23 cellular contexts compared by ENCODE assay signal in the genomic region with DNA sequence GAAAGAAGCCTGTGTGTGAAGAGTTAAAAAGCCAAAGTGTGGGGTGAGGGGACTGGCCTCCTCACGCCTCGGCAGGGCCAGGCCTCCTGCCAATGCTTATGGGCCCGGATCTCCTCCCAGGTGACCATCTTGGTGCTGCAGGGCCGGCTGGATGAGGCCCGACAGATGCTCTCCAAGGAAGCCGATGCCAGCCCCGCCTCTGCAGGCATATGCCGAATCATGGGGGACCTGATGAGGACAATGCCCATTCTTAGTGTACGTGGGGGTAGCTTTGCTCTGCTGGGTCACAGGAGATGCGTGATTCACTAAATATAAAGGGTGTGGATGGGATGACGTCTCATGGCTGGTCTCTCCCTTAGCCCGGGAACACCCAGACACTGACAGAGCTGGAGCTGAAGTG. TPM values are rescaled to one million over a fixed set of nuclear protein-coding genes. Genes with fewer than 3 reads are reported as not detected.
A peak's percentile ranks its signal among the peaks of the same experiment; 100 is the strongest.
DNase-seq lines count a peak whose midpoint lies in the region; ATAC-seq, FAIRE-seq and TF ChIP-seq lines count a peak whose summit lies in the region.
"Had no signal": no experiment of that assay in that cellular context is flagged by ENCODE, and none has a peak within 500 bp of the region (broad histone marks: within the 10 kb centered on the region; RNA-seq: fewer than 3 reads in every experiment).

No MANE protein-coding gene starts in this region.

- TF ChIP-seq EP300 in HepG2 (IDR thresholded peaks at IDR 0.05; ENCODE audit: low read depth in 2 of 2, low read length in 2 of 2) (no peak), HepG2 (CRISPR knock-in tag; IDR thresholded peaks at IDR 0.05; ENCODE audit: borderline replicate concordance) (no peak)

- ATAC-seq in HepG2 (no peak), right lobe of liver (no peak)
- ATAC-seq in effector memory CD8-positive, alpha-beta T cell (replicated peaks): no peak
- ATAC-seq in stimulated activated effector memory CD8-positive, alpha-beta T cell treated with anti-CD3 and anti-CD28 coated beads, Interleukin-12 subunit alpha, Interleukin-12 subunit beta, amount 100 ng/mL, for 72 hours: no peak
- ATAC-seq in activated CD8-positive, alpha-beta memory T cell treated with anti-CD3 and anti-CD28 coated beads, Interleukin-2, amount 10 ng/mL, durations not matched to agents 7 days and 5 days: no peak
- ATAC-seq: A549; CD8-positive, alpha-beta T cell; Right ventricle myocardium inferior; SK-N-SH treated with all-trans-retinoic acid at 6 μM for 48 hours had no signal

- TF ChIP-seq CTCF in HepG2 (CRISPR knock-in tag; IDR thresholded peaks at IDR 0.05) (no peak), right lobe of liver (IDR thresholded peaks at IDR 0.05) (no peak), RWPE1 (conservative IDR thresholded peaks at IDR 0.05; ENCODE audit: low read depth) (no peak)

- no peak overlapping the region for H3K4ac ChIP-seq in mesendoderm (ENCODE audit: low read depth, low read length)

- H3K79me2 ChIP-seq in HepG2 (ENCODE audit: insufficient read depth, low read length) (no peaks in the 10 kb centered on the region), mesendoderm (ENCODE audit: control insufficient read depth, insufficient read depth, low read length) (no peaks in the 10 kb centered on the region)

- H3K27ac ChIP-seq in HepG2 (ENCODE audit: extremely low read length, insufficient read depth, low read length) (no peak overlapping the region), right lobe of liver (no peak overlapping the region), RWPE1 (peak overlapping the region; percentile 18; the same call in 1 of the 2 replicates), mesendoderm (ENCODE audit: low read depth, low read length) (no peak overlapping the region)
- H3K27ac ChIP-seq: A549, C4-2B, SJCRH30 had no signal

- H3K56ac ChIP-seq in mesendoderm (ENCODE audit: low read length): no peak overlapping the region

- H3K9ac ChIP-seq in HepG2 (ENCODE audit: insufficient read depth, low read depth, low read length): no peak overlapping the region
- no peak overlapping the region for H3K9ac ChIP-seq in mesendoderm (ENCODE audit: low read length)

- no peak overlapping the region for H4K5ac ChIP-seq in mesendoderm (ENCODE audit: low read length)

- 87% methylated on average over 12 of the region's 12 CpGs for WGBS in HepG2 (ENCODE audit: low lambda C conversion rate)
- 0% methylated on average over 1 of the region's 12 CpGs for WGBS in right lobe of liver (ENCODE audit: insufficient coverage, low coverage, low lambda C conversion rate, missing lambda C conversion rate)
- no CpG with 5 or more reads among the region's 12 CpGs for WGBS in mesendoderm (ENCODE audit: extremely low coverage, insufficient coverage, low lambda C conversion rate)

- peaks cover 40% of the 10 kb centered on the region for H3K36me3 Mint-ChIP-seq in effector memory CD8-positive, alpha-beta T cell (ENCODE audit: insufficient read depth)
- peaks cover 98% of the 10 kb centered on the region for H3K36me3 Mint-ChIP-seq in stimulated activated effector memory CD8-positive, alpha-beta T cell treated with anti-CD3 and anti-CD28 coated beads, Interleukin-12 subunit alpha, Interleukin-12 subunit beta, amount 100 ng/mL, for 72 hours
- H3K36me3 Mint-ChIP-seq in activated CD8-positive, alpha-beta memory T cell treated with anti-CD3 and anti-CD28 coated beads, Interleukin-2, amount 10 ng/mL, durations not matched to agents 7 days and 5 days: peaks cover 44% of the 10 kb centered on the region

- no peak overlapping the region for H4K8ac ChIP-seq in mesendoderm (ENCODE audit: low read depth, low read length)

- H3K23ac ChIP-seq in mesendoderm (ENCODE audit: low read length): no peak overlapping the region

- H2BK120ac ChIP-seq in mesendoderm (ENCODE audit: low read depth, low read length): no peak overlapping the region

- H3K27me3 ChIP-seq in HepG2 (ENCODE audit: control insufficient read depth in 1 of 2, insufficient read depth in 2 of 2, low read length in 2 of 2) (no peaks in the 10 kb centered on the region), right lobe of liver (no peaks in the 10 kb centered on the region), mesendoderm (ENCODE audit: insufficient read depth, low read length, poor library complexity) (no peaks in the 10 kb centered on the region)
- H3K27me3 ChIP-seq: SJCRH30 had no signal

- H3K79me1 ChIP-seq in mesendoderm (ENCODE audit: low read length): peaks cover 2% of the 10 kb centered on the region

- H3K4me1 ChIP-seq in HepG2 (ENCODE audit: insufficient read depth, low read length): no peaks in the 10 kb centered on the region
- H3K4me1 ChIP-seq in right lobe of liver: no peaks in the 10 kb centered on the region
- H3K4me1 ChIP-seq in mesendoderm (ENCODE audit: control insufficient read depth, low read depth, low read length): no peaks in the 10 kb centered on the region
- H3K4me1 ChIP-seq: A549, SJCRH30 had no signal

- H3K4me3 ChIP-seq in HepG2 (replicated peaks in 1 of 3; ENCODE audit: insufficient read depth in 1 of 3, low read depth in 2 of 3, low read length in 3 of 3): no peak overlapping the region
- H3K4me3 ChIP-seq in right lobe of liver: no peak overlapping the region
- H3K4me3 ChIP-seq in mesendoderm (ENCODE audit: low read length): no peak overlapping the region
- H3K4me3 ChIP-seq: A549, SJCRH30 had no signal

- H3K18ac ChIP-seq in mesendoderm (ENCODE audit: low read length): no peak overlapping the region

- no peak overlapping the region for H2AFZ ChIP-seq in HepG2 (ENCODE audit: low read length)

- no peaks in the 10 kb centered on the region for H4K20me1 ChIP-seq in HepG2 (ENCODE audit: insufficient read depth, low read length)

- intact Hi-C loops in HepG2 (cut with micrococcal nuclease; ENCODE audit: unreplicated experiment) (no loop called here), right lobe of liver (cut with DNase I) (no loop called here)

- H2BK15ac ChIP-seq in mesendoderm (replicated peaks; ENCODE audit: low read depth): no peak overlapping the region

- no TSS peak for BruUV-seq in HepG2 (replicated peaks; lab: Mats Ljungman, UMichigan)

- H2BK5ac ChIP-seq in mesendoderm (ENCODE audit: low read length): no peak overlapping the region

- no peak overlapping the region for H3K4me3 Mint-ChIP-seq in effector memory CD8-positive, alpha-beta T cell
- no peak overlapping the region for H3K4me3 Mint-ChIP-seq in stimulated activated effector memory CD8-positive, alpha-beta T cell treated with anti-CD3 and anti-CD28 coated beads, Interleukin-12 subunit alpha, Interleukin-12 subunit beta, amount 100 ng/mL, for 72 hours
- H3K4me3 Mint-ChIP-seq in activated CD8-positive, alpha-beta memory T cell treated with anti-CD3 and anti-CD28 coated beads, Interleukin-2, amount 10 ng/mL, durations not matched to agents 7 days and 5 days: no peak overlapping the region
- H3K4me3 Mint-ChIP-seq: CD8-positive, alpha-beta T cell; IgD-negative memory B cell had no signal

- CTCF ChIA-PET in HepG2 (lab: Yijun Ruan, JAX; ENCODE audit: low intra/inter-chr PET ratio, low total read pairs) (no interaction called here), RWPE1 (lab: Yijun Ruan, JAX) (no interaction called here)
- CTCF ChIA-PET in activated CD8-positive, alpha-beta memory T cell treated with anti-CD3 and anti-CD28 coated beads, Interleukin-2, amount 10 ng/mL, durations not matched to agents 7 days and 5 days (lab: Charles Lee): interaction anchor here (0.5 to 1.6 kb wide), 6 partner anchors 13 to 111 kb away, joined by 3 to 4 read pairs (median 3); no protein-coding TSS in a partner anchor

- no peak for TF ChIP-seq POLR2A in HepG2 (IDR thresholded peaks at IDR 0.05; ENCODE audit: insufficient read depth in 1 of 2, low read depth in 2 of 2, low read length in 2 of 2)
- TF ChIP-seq POLR2A in right lobe of liver (IDR thresholded peaks at IDR 0.05): no peak

- no peak for FAIRE-seq in HepG2 (lab: Jason Lieb, UNC)
- FAIRE-seq: A549 had no signal

- no peaks in the 10 kb centered on the region for H3K9me3 Mint-ChIP-seq in effector memory CD8-positive, alpha-beta T cell
- H3K9me3 Mint-ChIP-seq in stimulated activated effector memory CD8-positive, alpha-beta T cell treated with anti-CD3 and anti-CD28 coated beads, Interleukin-12 subunit alpha, Interleukin-12 subunit beta, amount 100 ng/mL, for 72 hours: no peaks in the 10 kb centered on the region
- no peaks in the 10 kb centered on the region for H3K9me3 Mint-ChIP-seq in activated CD8-positive, alpha-beta memory T cell treated with anti-CD3 and anti-CD28 coated beads, Interleukin-2, amount 10 ng/mL, durations not matched to agents 7 days and 5 days (ENCODE audit: low read depth)
- H3K9me3 Mint-ChIP-seq: CD8-positive, alpha-beta T cell; IgD-negative memory B cell had no signal

- no peaks in the 10 kb centered on the region for H3K9me3 ChIP-seq in HepG2 (ENCODE audit: low read length)
- no peaks in the 10 kb centered on the region for H3K9me3 ChIP-seq in right lobe of liver
- H3K9me3 ChIP-seq: A549, SJCRH30 had no signal

- peaks cover 2 to 4% of the 10 kb centered on the region in 2 donors for H3K4me1 Mint-ChIP-seq in effector memory CD8-positive, alpha-beta T cell (ENCODE audit: low read depth in 2 of 2)
- H3K4me1 Mint-ChIP-seq in stimulated activated effector memory CD8-positive, alpha-beta T cell treated with anti-CD3 and anti-CD28 coated beads, Interleukin-12 subunit alpha, Interleukin-12 subunit beta, amount 100 ng/mL, for 72 hours: no peaks in the 10 kb centered on the region
- no peaks in the 10 kb centered on the region for H3K4me1 Mint-ChIP-seq in activated CD8-positive, alpha-beta memory T cell treated with anti-CD3 and anti-CD28 coated beads, Interleukin-2, amount 10 ng/mL, durations not matched to agents 7 days and 5 days
- H3K4me1 Mint-ChIP-seq: IgD-negative memory B cell had no signal

- no peak for TF ChIP-seq RAD21 in HepG2 (CRISPR knock-in tag; IDR thresholded peaks at IDR 0.05)

- in situ Hi-C loops in HepG2 (cut with HindIII; ENCODE audit: extremely low pct_ligation_motif_present, low pct_unique_long_range_greater_than_20kb): no loop called here

- no peak for DNase-seq in HepG2 (ENCODE audit: low spot score)
- no peak for DNase-seq in right lobe of liver
- no peak for DNase-seq in RWPE1 (ENCODE audit: low spot score)
- no peak for DNase-seq in effector memory CD8-positive, alpha-beta T cell
- DNase-seq in stimulated activated effector memory CD8-positive, alpha-beta T cell treated with anti-CD3 and anti-CD28 coated beads, Interleukin-12 subunit alpha, Interleukin-12 subunit beta, amount 100 ng/mL, for 72 hours (ENCODE audit: low spot score in 2 of 2): no peak
- DNase-seq in mesendoderm: no peak
- no peak for DNase-seq in activated CD8-positive, alpha-beta memory T cell treated with anti-CD3 and anti-CD28 coated beads, Interleukin-2, amount 10 ng/mL, durations not matched to agents 7 days and 5 days
- DNase-seq: CD8-positive, alpha-beta T cell; DMS79 treated with DMSO at 0.1 percent for 48 hours; GF-D8; NCI-H1092; NCI-H1417 treated with DMSO at 0.1 percent for 48 hours; NCI-H1694 treated with DMSO at 0.1 percent for 48 hours; NCI-H2081 treated with DMSO at 0.1 percent for 48 hours; NCI-H446; NCI-H524 treated with DMSO at 0.1 percent for 48 hours; NCI-H774; SJCRH30 had no signal

- H3K27me3 Mint-ChIP-seq in effector memory CD8-positive, alpha-beta T cell: no peaks in the 10 kb centered on the region
- H3K27me3 Mint-ChIP-seq in activated CD8-positive, alpha-beta memory T cell treated with anti-CD3 and anti-CD28 coated beads, Interleukin-2, amount 10 ng/mL, durations not matched to agents 7 days and 5 days: no peaks in the 10 kb centered on the region
- H3K27me3 Mint-ChIP-seq: IgD-negative memory B cell had no signal

- H3K36me3 ChIP-seq in HepG2 (replicated peaks in 1 of 2; ENCODE audit: control insufficient read depth in 1 of 2, insufficient read depth in 2 of 2, low read length in 2 of 2): peaks cover 39 to 63% of the 10 kb centered on the region in 2 experiments
- H3K36me3 ChIP-seq in right lobe of liver: peaks cover 0 to 38% (median 3%) of the 10 kb centered on the region in 4 donors
- H3K36me3 ChIP-seq in mesendoderm (ENCODE audit: control insufficient read depth, insufficient read depth, low read length): peaks cover 20% of the 10 kb centered on the region

- POLR2A ChIA-PET in HepG2 (lab: Yijun Ruan, JAX): no interaction called here
- POLR2A ChIA-PET in RWPE1 (lab: Yijun Ruan, JAX; ENCODE audit: low non-redundant PET): no interaction called here

- H3K4me2 ChIP-seq in HepG2 (ENCODE audit: low read depth, low read length) (no peak overlapping the region), mesendoderm (ENCODE audit: low read length) (no peak overlapping the region)
- H3K4me2 ChIP-seq: A549 had no signal

- peak overlapping the region; percentile 20 to 52 for H3K27ac Mint-ChIP-seq in effector memory CD8-positive, alpha-beta T cell
- peak overlapping the region; percentile 61 for H3K27ac Mint-ChIP-seq in stimulated activated effector memory CD8-positive, alpha-beta T cell treated with anti-CD3 and anti-CD28 coated beads, Interleukin-12 subunit alpha, Interleukin-12 subunit beta, amount 100 ng/mL, for 72 hours
- H3K27ac Mint-ChIP-seq in activated CD8-positive, alpha-beta memory T cell treated with anti-CD3 and anti-CD28 coated beads, Interleukin-2, amount 10 ng/mL, durations not matched to agents 7 days and 5 days: no peak overlapping the region
- H3K27ac Mint-ChIP-seq: CD8-positive, alpha-beta T cell had no signal

- no peak overlapping the region for H2AK5ac ChIP-seq in mesendoderm (ENCODE audit: low read length)

RNA-seq across cellular contexts. Expression of a gene that starts 19.5 kb away (rescaled TPM):
- 122 and 124 TPM in 2 replicates for total RNA-seq in HepG2 (2016; rRNA removed; fragmentation: Illumina TruSeq; extraction: Trizol)
- 32.8 and 35.7 TPM in 2 replicates for total RNA-seq in HepG2 (2016; cell fraction: cytosol; rRNA removed; fragmentation: Illumina TruSeq; extraction: Trizol; ENCODE audit: low read depth)
- 119 and 122 TPM in 2 replicates for total RNA-seq in HepG2 (2016; cell fraction: insoluble cytoplasmic fraction; rRNA removed; fragmentation: Illumina TruSeq; extraction: Trizol)
- 28.2 and 37.8 TPM in 2 replicates for total RNA-seq in HepG2 (2016; cell fraction: membrane; rRNA removed; fragmentation: Illumina TruSeq; extraction: Trizol)
- total RNA-seq in HepG2 (2016; cell fraction: nucleus; rRNA removed; fragmentation: Illumina TruSeq; extraction: Trizol): 112 and 113 TPM in 2 replicates
- 79.4 and 89.1 TPM in 2 replicates for polyA plus RNA-seq in HepG2 (2011; rRNA removed)
- 64.8 and 78.3 TPM in 2 replicates for polyA plus RNA-seq in HepG2 (2011; cell fraction: cytosol; rRNA removed)
- 303 and 416 TPM in 2 replicates for polyA plus RNA-seq in HepG2 (2011; cell fraction: nucleus; rRNA removed)
- 34.4 and 62.5 TPM in 2 replicates for polyA plus RNA-seq in HepG2 (2012)
- polyA plus RNA-seq in HepG2 (2016; cell fraction: cytosol; fragmentation: Illumina TruSeq; extraction: Trizol; ENCODE audit: low read depth): 17.2 and 18.1 TPM in 2 replicates
- 81.2 and 85.9 TPM in 2 replicates for polyA plus RNA-seq in HepG2 (2016; cell fraction: insoluble cytoplasmic fraction; fragmentation: Illumina TruSeq; extraction: Trizol; ENCODE audit: low read depth)
- 16.9 and 17.7 TPM in 2 replicates for polyA plus RNA-seq in HepG2 (2016; cell fraction: membrane; fragmentation: Illumina TruSeq; extraction: Trizol; ENCODE audit: low read depth)
- polyA plus RNA-seq in HepG2 (2016; cell fraction: nucleus; fragmentation: Illumina TruSeq; extraction: Trizol; ENCODE audit: insufficient read depth, low read depth): 226 and 250 TPM in 2 replicates
- 91.6 and 267 TPM in 2 replicates for polyA minus RNA-seq in HepG2 (2011; rRNA and poly(A)+ RNA removed; ENCODE audit: low replicate concordance)
- polyA minus RNA-seq in HepG2 (2011; cell fraction: cytosol; rRNA and poly(A)+ RNA removed): 23.6 and 24.5 TPM in 2 replicates
- polyA minus RNA-seq in HepG2 (2011; cell fraction: nucleus; rRNA and poly(A)+ RNA removed): 69.2 and 70.3 TPM in 2 replicates
- 10 to 100 TPM; 15.3 to 32.8 (median 25.9) TPM for total RNA-seq in right lobe of liver
- polyA plus RNA-seq in mesendoderm (2013, experiment 1 of 2): 61.3 TPM
- 63.1 TPM for polyA plus RNA-seq in mesendoderm (2013, experiment 2 of 2)
- total RNA-seq in activated CD8-positive, alpha-beta memory T cell treated with anti-CD3 and anti-CD28 coated beads, Interleukin-2, amount 10 ng/mL, durations not matched to agents 7 days and 5 days: 100 to 1,000 TPM; 164 to 176 TPM

RNA-seq across cellular contexts. Expression of a gene that starts 36.4 kb away (rescaled TPM):
- total RNA-seq in HepG2 (2016; rRNA removed; fragmentation: Illumina TruSeq; extraction: Trizol) (20.9 and 28.4 TPM in 2 replicates), right lobe of liver (10 to 100 TPM; 12.4 to 18.9 (median 15.8) TPM)
- total RNA-seq in HepG2 (2016; cell fraction: cytosol; rRNA removed; fragmentation: Illumina TruSeq; extraction: Trizol; ENCODE audit: low read depth): 27.6 and 36.0 TPM in 2 replicates
- 19.3 and 27.1 TPM in 2 replicates for total RNA-seq in HepG2 (2016; cell fraction: insoluble cytoplasmic fraction; rRNA removed; fragmentation: Illumina TruSeq; extraction: Trizol)
- 16.9 and 18.9 TPM in 2 replicates for total RNA-seq in HepG2 (2016; cell fraction: membrane; rRNA removed; fragmentation: Illumina TruSeq; extraction: Trizol)
- total RNA-seq in HepG2 (2016; cell fraction: nucleus; rRNA removed; fragmentation: Illumina TruSeq; extraction: Trizol): 36.9 and 38.2 TPM in 2 replicates
- 43.7 and 50.1 TPM in 2 replicates for polyA plus RNA-seq in HepG2 (2011; rRNA removed)
- polyA plus RNA-seq in HepG2 (2011; cell fraction: cytosol; rRNA removed): 13.5 and 14.0 TPM in 2 replicates
- polyA plus RNA-seq in HepG2 (2011; cell fraction: nucleus; rRNA removed): 250 and 284 TPM in 2 replicates
- 35.6 and 46.6 TPM in 2 replicates for polyA plus RNA-seq in HepG2 (2012)
- 2.6 and 2.9 TPM in 2 replicates for polyA plus RNA-seq in HepG2 (2016; cell fraction: cytosol; fragmentation: Illumina TruSeq; extraction: Trizol; ENCODE audit: low read depth)
- polyA plus RNA-seq in HepG2 (2016; cell fraction: insoluble cytoplasmic fraction; fragmentation: Illumina TruSeq; extraction: Trizol; ENCODE audit: low read depth): 14.5 and 18.7 TPM in 2 replicates
- 7.5 and 8.4 TPM in 2 replicates for polyA plus RNA-seq in HepG2 (2016; cell fraction: membrane; fragmentation: Illumina TruSeq; extraction: Trizol; ENCODE audit: low read depth)
- polyA plus RNA-seq in HepG2 (2016; cell fraction: nucleus; fragmentation: Illumina TruSeq; extraction: Trizol; ENCODE audit: insufficient read depth, low read depth): 131 and 138 TPM in 2 replicates
- polyA minus RNA-seq in HepG2 (2011; rRNA and poly(A)+ RNA removed; ENCODE audit: low replicate concordance): 45.8 and 47.5 TPM in 2 replicates
- polyA minus RNA-seq in HepG2 (2011; cell fraction: cytosol; rRNA and poly(A)+ RNA removed): 11.4 and 16.5 TPM in 2 replicates
- 60.0 and 81.4 TPM in 2 replicates for polyA minus RNA-seq in HepG2 (2011; cell fraction: nucleus; rRNA and poly(A)+ RNA removed)
- polyA plus RNA-seq in mesendoderm (2013, experiment 1 of 2): 31.5 TPM
- polyA plus RNA-seq in mesendoderm (2013, experiment 2 of 2): 31.1 TPM
- 10 to 100 TPM; 84.6 to 90.2 TPM for total RNA-seq in activated CD8-positive, alpha-beta memory T cell treated with anti-CD3 and anti-CD28 coated beads, Interleukin-2, amount 10 ng/mL, durations not matched to agents 7 days and 5 days

RNA-seq across cellular contexts. Expression of a gene that starts 36.7 kb away (rescaled TPM):
- total RNA-seq in HepG2 (2016; rRNA removed; fragmentation: Illumina TruSeq; extraction: Trizol): 162 and 184 TPM in 2 replicates
- 134 and 137 TPM in 2 replicates for total RNA-seq in HepG2 (2016; cell fraction: cytosol; rRNA removed; fragmentation: Illumina TruSeq; extraction: Trizol; ENCODE audit: low read depth)
- total RNA-seq in HepG2 (2016; cell fraction: insoluble cytoplasmic fraction; rRNA removed; fragmentation: Illumina TruSeq; extraction: Trizol): 167 and 201 TPM in 2 replicates
- 80.5 and 88.4 TPM in 2 replicates for total RNA-seq in HepG2 (2016; cell fraction: membrane; rRNA removed; fragmentation: Illumina TruSeq; extraction: Trizol)
- total RNA-seq in HepG2 (2016; cell fraction: nucleus; rRNA removed; fragmentation: Illumina TruSeq; extraction: Trizol): 68.8 and 73.8 TPM in 2 replicates
- 94.2 and 97.0 TPM in 2 replicates for polyA plus RNA-seq in HepG2 (2011; rRNA removed)
- polyA plus RNA-seq in HepG2 (2011; cell fraction: cytosol; rRNA removed): 87.2 and 95.5 TPM in 2 replicates
- 63.3 and 73.0 TPM in 2 replicates for polyA plus RNA-seq in HepG2 (2011; cell fraction: nucleus; rRNA removed)
- polyA plus RNA-seq in HepG2 (2012): 72.9 and 76.0 TPM in 2 replicates
- polyA plus RNA-seq in HepG2 (2016; cell fraction: cytosol; fragmentation: Illumina TruSeq; extraction: Trizol; ENCODE audit: low read depth): 45.6 and 49.3 TPM in 2 replicates
- polyA plus RNA-seq in HepG2 (2016; cell fraction: insoluble cytoplasmic fraction; fragmentation: Illumina TruSeq; extraction: Trizol; ENCODE audit: low read depth): 166 and 186 TPM in 2 replicates
- 55.3 and 55.7 TPM in 2 replicates for polyA plus RNA-seq in HepG2 (2016; cell fraction: membrane; fragmentation: Illumina TruSeq; extraction: Trizol; ENCODE audit: low read depth)
- polyA plus RNA-seq in HepG2 (2016; cell fraction: nucleus; fragmentation: Illumina TruSeq; extraction: Trizol; ENCODE audit: insufficient read depth, low read depth): 89.9 and 111 TPM in 2 replicates
- polyA minus RNA-seq in HepG2 (2011; rRNA and poly(A)+ RNA removed; ENCODE audit: low replicate concordance): 59.7 and 76.4 TPM in 2 replicates
- polyA minus RNA-seq in HepG2 (2011; cell fraction: cytosol; rRNA and poly(A)+ RNA removed): 39.8 and 44.1 TPM in 2 replicates
- 72.5 and 79.3 TPM in 2 replicates for polyA minus RNA-seq in HepG2 (2011; cell fraction: nucleus; rRNA and poly(A)+ RNA removed)
- 10 to 100 TPM; 29.6 to 37.2 (median 33.7) TPM for total RNA-seq in right lobe of liver
- polyA plus RNA-seq in mesendoderm (2013, experiment 1 of 2): 78.5 TPM
- 78.0 TPM for polyA plus RNA-seq in mesendoderm (2013, experiment 2 of 2)
- 10 to 100 TPM; 49.5 to 56.9 TPM for total RNA-seq in activated CD8-positive, alpha-beta memory T cell treated with anti-CD3 and anti-CD28 coated beads, Interleukin-2, amount 10 ng/mL, durations not matched to agents 7 days and 5 days

RNA-seq across cellular contexts. Expression of a gene that starts 42.2 kb away (rescaled TPM):
- total RNA-seq in HepG2 (2016; rRNA removed; fragmentation: Illumina TruSeq; extraction: Trizol) (553 and 842 TPM in 2 replicates), right lobe of liver (100 to 1,000 TPM in 3 of 6 experiments, 10 to 100 TPM in 3; 23.6 to 120 (median 108) TPM)
- total RNA-seq in HepG2 (2016; cell fraction: cytosol; rRNA removed; fragmentation: Illumina TruSeq; extraction: Trizol; ENCODE audit: low read depth): 162 and 178 TPM in 2 replicates
- total RNA-seq in HepG2 (2016; cell fraction: insoluble cytoplasmic fraction; rRNA removed; fragmentation: Illumina TruSeq; extraction: Trizol): 553 and 885 TPM in 2 replicates
- 469 and 483 TPM in 2 replicates for total RNA-seq in HepG2 (2016; cell fraction: membrane; rRNA removed; fragmentation: Illumina TruSeq; extraction: Trizol)
- 195 and 213 TPM in 2 replicates for total RNA-seq in HepG2 (2016; cell fraction: nucleus; rRNA removed; fragmentation: Illumina TruSeq; extraction: Trizol)
- polyA plus RNA-seq in HepG2 (2011; rRNA removed): 252 and 337 TPM in 2 replicates
- polyA plus RNA-seq in HepG2 (2011; cell fraction: cytosol; rRNA removed): 69.8 and 103 TPM in 2 replicates
- polyA plus RNA-seq in HepG2 (2011; cell fraction: nucleus; rRNA removed): 25.8 and 30.1 TPM in 2 replicates
- 289 and 643 TPM in 2 replicates for polyA plus RNA-seq in HepG2 (2012)
- 377 and 391 TPM in 2 replicates for polyA plus RNA-seq in HepG2 (2016; cell fraction: cytosol; fragmentation: Illumina TruSeq; extraction: Trizol; ENCODE audit: low read depth)
- polyA plus RNA-seq in HepG2 (2016; cell fraction: insoluble cytoplasmic fraction; fragmentation: Illumina TruSeq; extraction: Trizol; ENCODE audit: low read depth): 1,249 and 1,398 TPM in 2 replicates
- polyA plus RNA-seq in HepG2 (2016; cell fraction: membrane; fragmentation: Illumina TruSeq; extraction: Trizol; ENCODE audit: low read depth): 612 and 621 TPM in 2 replicates
- 448 and 485 TPM in 2 replicates for polyA plus RNA-seq in HepG2 (2016; cell fraction: nucleus; fragmentation: Illumina TruSeq; extraction: Trizol; ENCODE audit: insufficient read depth, low read depth)
- polyA minus RNA-seq in HepG2 (2011; rRNA and poly(A)+ RNA removed; ENCODE audit: low replicate concordance): 78.7 and 95.4 TPM in 2 replicates
- polyA minus RNA-seq in HepG2 (2011; cell fraction: cytosol; rRNA and poly(A)+ RNA removed): 255 and 261 TPM in 2 replicates
- 42.5 and 63.9 TPM in 2 replicates for polyA minus RNA-seq in HepG2 (2011; cell fraction: nucleus; rRNA and poly(A)+ RNA removed)
- polyA plus RNA-seq in mesendoderm (2013, experiment 1 of 2): 314 TPM
- polyA plus RNA-seq in mesendoderm (2013, experiment 2 of 2): 310 TPM
- 100 to 1,000 TPM; 469 to 639 TPM for total RNA-seq in activated CD8-positive, alpha-beta memory T cell treated with anti-CD3 and anti-CD28 coated beads, Interleukin-2, amount 10 ng/mL, durations not matched to agents 7 days and 5 days

RNA-seq across cellular contexts. Expression of a gene that starts 46.0 kb away (rescaled TPM):
- total RNA-seq in HepG2 (2016; rRNA removed; fragmentation: Illumina TruSeq; extraction: Trizol) (12.4 and 14.0 TPM in 2 replicates), right lobe of liver (10 to 100 TPM in 2 of 6 experiments, 1 to 10 TPM in 4; 7.3 to 21.9 (median 8.2) TPM)
- 14.9 and 19.4 TPM in 2 replicates for total RNA-seq in HepG2 (2016; cell fraction: cytosol; rRNA removed; fragmentation: Illumina TruSeq; extraction: Trizol; ENCODE audit: low read depth)
- total RNA-seq in HepG2 (2016; cell fraction: insoluble cytoplasmic fraction; rRNA removed; fragmentation: Illumina TruSeq; extraction: Trizol): 12.4 and 12.8 TPM in 2 replicates
- 20.2 and 27.4 TPM in 2 replicates for total RNA-seq in HepG2 (2016; cell fraction: membrane; rRNA removed; fragmentation: Illumina TruSeq; extraction: Trizol)
- total RNA-seq in HepG2 (2016; cell fraction: nucleus; rRNA removed; fragmentation: Illumina TruSeq; extraction: Trizol): 7.5 and 8.5 TPM in 2 replicates
- polyA plus RNA-seq in HepG2 (2011; rRNA removed): 28.0 and 28.5 TPM in 2 replicates
- polyA plus RNA-seq in HepG2 (2011; cell fraction: cytosol; rRNA removed): 30.7 and 36.9 TPM in 2 replicates
- 22.5 and 28.6 TPM in 2 replicates for polyA plus RNA-seq in HepG2 (2011; cell fraction: nucleus; rRNA removed)
- 16.1 and 23.1 TPM in 2 replicates for polyA plus RNA-seq in HepG2 (2012)
- 24.3 and 26.9 TPM in 2 replicates for polyA plus RNA-seq in HepG2 (2016; cell fraction: cytosol; fragmentation: Illumina TruSeq; extraction: Trizol; ENCODE audit: low read depth)
- 14.3 and 16.3 TPM in 2 replicates for polyA plus RNA-seq in HepG2 (2016; cell fraction: insoluble cytoplasmic fraction; fragmentation: Illumina TruSeq; extraction: Trizol; ENCODE audit: low read depth)
- 22.6 and 27.4 TPM in 2 replicates for polyA plus RNA-seq in HepG2 (2016; cell fraction: membrane; fragmentation: Illumina TruSeq; extraction: Trizol; ENCODE audit: low read depth)
- polyA plus RNA-seq in HepG2 (2016; cell fraction: nucleus; fragmentation: Illumina TruSeq; extraction: Trizol; ENCODE audit: insufficient read depth, low read depth): 16.3 and 18.0 TPM in 2 replicates
- 36.9 and 56.1 TPM in 2 replicates for polyA minus RNA-seq in HepG2 (2011; rRNA and poly(A)+ RNA removed; ENCODE audit: low replicate concordance)
- polyA minus RNA-seq in HepG2 (2011; cell fraction: cytosol; rRNA and poly(A)+ RNA removed): 8.3 and 10.2 TPM in 2 replicates
- 6.3 and 6.7 TPM in 2 replicates for polyA minus RNA-seq in HepG2 (2011; cell fraction: nucleus; rRNA and poly(A)+ RNA removed)
- polyA plus RNA-seq in mesendoderm (2013, experiment 1 of 2): 7.8 TPM
- polyA plus RNA-seq in mesendoderm (2013, experiment 2 of 2): 8.2 TPM
- 10 to 100 TPM; 56.9 to 58.5 TPM for total RNA-seq in activated CD8-positive, alpha-beta memory T cell treated with anti-CD3 and anti-CD28 coated beads, Interleukin-2, amount 10 ng/mL, durations not matched to agents 7 days and 5 days
